In the genomic region with DNA sequence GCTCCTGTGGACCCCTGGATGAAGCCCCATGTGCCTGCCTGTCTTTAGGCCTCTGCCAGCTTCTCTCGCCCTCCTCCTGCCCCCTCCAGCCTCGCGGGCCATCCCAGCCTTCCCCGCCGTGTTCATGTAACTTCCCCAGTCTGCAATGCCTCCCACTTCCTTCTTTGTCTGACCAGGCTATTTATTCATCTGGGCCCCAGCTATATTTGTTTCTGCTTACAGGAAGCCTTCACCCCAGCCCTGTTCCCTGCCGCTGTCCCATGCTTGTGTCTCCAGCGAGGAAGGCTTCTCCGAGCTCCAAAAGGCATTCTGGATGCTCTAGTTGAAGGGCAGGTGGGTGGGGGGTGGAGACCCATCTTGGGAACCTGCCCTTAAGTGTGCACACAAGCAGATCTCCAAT, we compare ENCODE assay signal across 12 cellular contexts.
DNase-seq lines count a peak whose midpoint lies in the region; ATAC-seq and TF ChIP-seq lines count a peak whose summit lies in the region.
"Had no signal": no experiment of that assay in that cellular context is flagged by ENCODE, and none has a peak within 500 bp of the region (broad histone marks: within the 10 kb centered on the region; RNA-seq: fewer than 3 reads in every experiment).

No MANE protein-coding gene starts in this region.

- H3K9me3 Mint-ChIP-seq in nephron progenitor cell = peaks cover 5% of the 10 kb centered on the region
- H3K9me3 Mint-ChIP-seq: stimulated activated naive CD8-positive, alpha-beta T cell treated with anti-CD3 and anti-CD28 coated beads, Interleukin-15, Interleukin-2, amounts not matched to agents 100 ng/mL and 50 ng/mL, for 24 hours had no signal

- TF ChIP-seq CTCF in GM10266 (IDR thresholded peaks at IDR 0.05; ENCODE audit: control insufficient read depth, insufficient read depth, low read depth, missing control alignments) (no peak), NB4 (IDR thresholded peaks at IDR 0.05; ENCODE audit: low read depth, low read length) (no peak), nephron progenitor cell (IDR thresholded peaks at IDR 0.05) (no peak)

- H3K9me3 ChIP-seq in HAP-1 = no peaks in the 10 kb centered on the region
- H3K9me3 ChIP-seq: gastroesophageal sphincter had no signal

- H3K27ac ChIP-seq in cingulate gyrus (ENCODE audit: low read depth, low read length) = peak overlapping the region; percentile 41
- H3K27ac ChIP-seq: gastroesophageal sphincter had no signal

- H3K36me3 ChIP-seq in HAP-1 (replicated peaks) = no peaks in the 10 kb centered on the region; the same call in 1 of the 2 replicates

- peaks cover 7% of the 10 kb centered on the region for H3K36me3 Mint-ChIP-seq in nephron progenitor cell (ENCODE audit: low read depth)

- H3K4me3 ChIP-seq in NB4 (ENCODE audit: low read depth, low read length) = no peak overlapping the region
- no peak overlapping the region for H3K4me3 ChIP-seq in HAP-1
- H3K4me3 ChIP-seq: gastroesophageal sphincter had no signal

- no peaks in the 10 kb centered on the region for H3K27me3 ChIP-seq in HAP-1 (ENCODE audit: low read depth)

- no peaks in the 10 kb centered on the region for H3K4me1 ChIP-seq in HAP-1

- peaks cover 36% of the 10 kb centered on the region for H3K4me1 Mint-ChIP-seq in nephron progenitor cell

- in situ Hi-C loops in HAP-1 (cut with MboI; ENCODE audit: low sequenced_read_pairs) = no loop called here

- H3K27ac Mint-ChIP-seq in nephron progenitor cell = peak overlapping the region; percentile 74
- H3K27ac Mint-ChIP-seq: stimulated activated naive CD8-positive, alpha-beta T cell treated with anti-CD3 and anti-CD28 coated beads, Interleukin-15, Interleukin-2, amounts not matched to agents 100 ng/mL and 50 ng/mL, for 24 hours had no signal

- no peak overlapping the region for H3K4me3 Mint-ChIP-seq in nephron progenitor cell
- H3K4me3 Mint-ChIP-seq: stimulated activated naive CD8-positive, alpha-beta T cell treated with anti-CD3 and anti-CD28 coated beads, Interleukin-15, Interleukin-2, amounts not matched to agents 100 ng/mL and 50 ng/mL, for 24 hours had no signal

- no peak for ATAC-seq in GM21423 (IDR thresholded peaks at IDR 0.05; ENCODE audit: unreplicated experiment)
- ATAC-seq in GM21526 (IDR thresholded peaks at IDR 0.05; ENCODE audit: low FRiP score, unreplicated experiment) = no peak
- ATAC-seq: gastroesophageal sphincter had no signal

- no peak for TF ChIP-seq POLR2A in NB4 (IDR thresholded peaks at IDR 0.05; ENCODE audit: extremely low read depth, insufficient read length)

- H3K27me3 Mint-ChIP-seq in nephron progenitor cell (ENCODE audit: low read depth, poor library complexity) = peaks cover 7% of the 10 kb centered on the region
- H3K27me3 Mint-ChIP-seq: stimulated activated naive CD8-positive, alpha-beta T cell treated with anti-CD3 and anti-CD28 coated beads, Interleukin-15, Interleukin-2, amounts not matched to agents 100 ng/mL and 50 ng/mL, for 24 hours had no signal

- DNase-seq in GM10266 (ENCODE audit: extremely low spot score) (peak; percentile 71), NB4 (ENCODE audit: low read depth) (peak; percentile 80), nephron progenitor cell (no peak), HAP-1 (ENCODE audit: low spot score in 2 of 2) (no peak), NCI-H1694 (lab: John Stamatoyannopoulos, UW) (no peak)
- DNase-seq: NCI-H69, T-helper 2 cell had no signal

Comparison
In these comparisons a context has a peak if more than half of its experiments do, and no peak if none do; other contexts are left out.
1. DNase-seq: peak in GM10266 (single experiment) and NB4 (single experiment); none in nephron progenitor cell (single experiment), HAP-1 (0 of 2) and NCI-H1694 (single experiment).